8 cellular contexts compared by ENCODE assay signal in genomic region chr17:81735181-81736102, GRCh38. TPM values are rescaled to one million over a fixed set of nuclear protein-coding genes. Genes with fewer than 3 reads are reported as not detected.
A peak's percentile ranks its signal among the peaks of the same experiment; 100 is the strongest.
DNase-seq lines count a peak whose midpoint lies in the region; ATAC-seq and TF ChIP-seq lines count a peak whose summit lies in the region.

No MANE protein-coding gene starts in this region.

- TF ChIP-seq POLR2A in esophagus muscularis mucosa (IDR thresholded peaks at IDR 0.05; ENCODE audit: low read depth): no peak

- H3K36me3 Mint-ChIP-seq in activated CD8-positive, alpha-beta memory T cell treated with anti-CD3 and anti-CD28 coated beads, Interleukin-2, amount 10 ng/mL, durations not matched to agents 7 days and 5 days: no peaks in the 10 kb centered on the region

- no peaks in the 10 kb centered on the region for H3K27me3 ChIP-seq in adipocyte (replicated peaks; ENCODE audit: control insufficient read depth, insufficient read depth, low read length)
- peaks cover 7% of the 10 kb centered on the region for H3K27me3 ChIP-seq in mucosa of stomach (ENCODE audit: control insufficient read depth, insufficient read depth, low read length)
- peaks cover 0 to 75% (median 7%) of the 10 kb centered on the region in 4 donors for H3K27me3 ChIP-seq in esophagus muscularis mucosa

- peaks cover 25% of the 10 kb centered on the region for H3K27me3 Mint-ChIP-seq in activated CD8-positive, alpha-beta memory T cell treated with anti-CD3 and anti-CD28 coated beads, Interleukin-2, amount 10 ng/mL, durations not matched to agents 7 days and 5 days

- CTCF ChIA-PET in activated CD8-positive, alpha-beta memory T cell treated with anti-CD3 and anti-CD28 coated beads, Interleukin-2, amount 10 ng/mL, durations not matched to agents 7 days and 5 days (lab: Charles Lee): interaction anchor here (1.0 to 2.0 kb wide), 6 partner anchors 14 to 216 kb away, joined by 3 to 9 read pairs (median 4); partner anchors contain the start of gene MRPL12

- no peaks in the 10 kb centered on the region for H3K36me3 ChIP-seq in adipocyte (ENCODE audit: control insufficient read depth, insufficient read depth, low read length, severe bottlenecking)
- no peaks in the 10 kb centered on the region for H3K36me3 ChIP-seq in mucosa of stomach (ENCODE audit: control insufficient read depth, insufficient read depth, low read length)
- no peaks in the 10 kb centered on the region for H3K36me3 ChIP-seq in esophagus muscularis mucosa

- WGBS in esophagus muscularis mucosa: 62% methylated on average over 14 of the region's 35 CpGs

- H3K9me3 ChIP-seq in adipocyte (ENCODE audit: control insufficient read depth, low read length): no peaks in the 10 kb centered on the region
- H3K9me3 ChIP-seq in mucosa of stomach (ENCODE audit: control insufficient read depth, low read length): no peaks in the 10 kb centered on the region
- no peaks in the 10 kb centered on the region for H3K9me3 ChIP-seq in esophagus muscularis mucosa

- no peak for TF ChIP-seq EP300 in esophagus muscularis mucosa (IDR thresholded peaks at IDR 0.05)

- peak; percentile 38 for ATAC-seq in activated CD8-positive, alpha-beta memory T cell treated with anti-CD3 and anti-CD28 coated beads, Interleukin-2, amount 10 ng/mL, durations not matched to agents 7 days and 5 days

- no peaks in the 10 kb centered on the region for H3K9me3 Mint-ChIP-seq in activated CD8-positive, alpha-beta memory T cell treated with anti-CD3 and anti-CD28 coated beads, Interleukin-2, amount 10 ng/mL, durations not matched to agents 7 days and 5 days (ENCODE audit: low read depth)

- H3K4me1 ChIP-seq in adipocyte (ENCODE audit: control insufficient read depth, insufficient read depth, low read length): peaks cover 7% of the 10 kb centered on the region
- H3K4me1 ChIP-seq in mucosa of stomach (ENCODE audit: control insufficient read depth, insufficient read depth, low read length): peaks cover 34% of the 10 kb centered on the region
- peaks cover 0 to 11% (median 0%) of the 10 kb centered on the region in 4 donors for H3K4me1 ChIP-seq in esophagus muscularis mucosa

- TF ChIP-seq CTCF in esophagus muscularis mucosa (IDR thresholded peaks at IDR 0.05): no peak

- H3K9ac ChIP-seq in adipocyte (ENCODE audit: low read length): no peak overlapping the region
- peak overlapping the region; percentile 38 for H3K9ac ChIP-seq in mucosa of stomach (ENCODE audit: low read length)

- no peak overlapping the region for H3K27ac Mint-ChIP-seq in activated CD8-positive, alpha-beta memory T cell treated with anti-CD3 and anti-CD28 coated beads, Interleukin-2, amount 10 ng/mL, durations not matched to agents 7 days and 5 days

- peaks cover 7% of the 10 kb centered on the region for H3K4me1 Mint-ChIP-seq in activated CD8-positive, alpha-beta memory T cell treated with anti-CD3 and anti-CD28 coated beads, Interleukin-2, amount 10 ng/mL, durations not matched to agents 7 days and 5 days

- peak overlapping the region; percentile 54 for H3K4me3 Mint-ChIP-seq in activated CD8-positive, alpha-beta memory T cell treated with anti-CD3 and anti-CD28 coated beads, Interleukin-2, amount 10 ng/mL, durations not matched to agents 7 days and 5 days

- intact Hi-C loops in esophagus muscularis mucosa (cut with DNase I): no loop called here

- H3K4me3 ChIP-seq in adipocyte (ENCODE audit: low read length) (no peak overlapping the region), mucosa of stomach (ENCODE audit: low read length) (no peak overlapping the region), esophagus muscularis mucosa (no peak overlapping the region)

- no peak overlapping the region for H3K27ac ChIP-seq in esophagus muscularis mucosa (replicated peaks in 1 of 4)

- DNase-seq in activated CD8-positive, alpha-beta memory T cell treated with anti-CD3 and anti-CD28 coated beads, Interleukin-2, amount 10 ng/mL, durations not matched to agents 7 days and 5 days: no peak
- no peak for DNase-seq in activated CD8-positive, alpha-beta memory T cell treated with anti-CD3 and anti-CD28 coated beads, Interleukin-2, amount 50 U/mL, for 48 hours
- DNase-seq in NCI-H1436 (lab: John Stamatoyannopoulos, UW) (peak; percentile 63), adipocyte (ENCODE audit: low read depth) (peak; percentile 11), NCI-H524 (lab: John Stamatoyannopoulos, UW) (no peak), esophagus muscularis mucosa (ENCODE audit: extremely low spot score) (no peak), KG1 (lab: John Stamatoyannopoulos, UW) (no peak)

RNA-seq across cellular contexts. Expression of gene SLC25A10, which starts 23.4 kb away (rescaled TPM):
- total RNA-seq in activated CD8-positive, alpha-beta memory T cell treated with anti-CD3 and anti-CD28 coated beads, Interleukin-2, amount 10 ng/mL, durations not matched to agents 7 days and 5 days: 10 to 100 TPM; 32.8 to 40.1 TPM
- 1 to 10 TPM; 2.1 to 5.5 (median 4.8) TPM for total RNA-seq in esophagus muscularis mucosa

RNA-seq across cellular contexts. Expression of gene MRPL12, which starts 32.3 kb away (rescaled TPM):
- 100 to 1,000 TPM; 102 to 126 TPM for total RNA-seq in activated CD8-positive, alpha-beta memory T cell treated with anti-CD3 and anti-CD28 coated beads, Interleukin-2, amount 10 ng/mL, durations not matched to agents 7 days and 5 days
- total RNA-seq in esophagus muscularis mucosa: 10 to 100 TPM; 24.5 to 47.9 (median 39.2) TPM

RNA-seq across cellular contexts. Expression of gene HGS, which starts 51.6 kb away (rescaled TPM):
- total RNA-seq in activated CD8-positive, alpha-beta memory T cell treated with anti-CD3 and anti-CD28 coated beads, Interleukin-2, amount 10 ng/mL, durations not matched to agents 7 days and 5 days: 100 to 1,000 TPM; 145 to 159 TPM
- total RNA-seq in esophagus muscularis mucosa: 10 to 100 TPM; 47.8 to 99.1 (median 65.5) TPM

RNA-seq across cellular contexts. Expression of gene ARL16, which starts 51.8 kb away (rescaled TPM):
- 10 to 100 TPM; 14.9 to 15.4 TPM for total RNA-seq in activated CD8-positive, alpha-beta memory T cell treated with anti-CD3 and anti-CD28 coated beads, Interleukin-2, amount 10 ng/mL, durations not matched to agents 7 days and 5 days
- 10 to 100 TPM; 23.7 to 38.3 (median 27.3) TPM for total RNA-seq in esophagus muscularis mucosa

Comparison
In these comparisons a context has a peak if more than half of its experiments do, and no peak if none do; other contexts are left out.
1. DNase-seq: peak in NCI-H1436 (single experiment) and adipocyte (single experiment); none in activated CD8-positive, alpha-beta memory T cell treated with anti-CD3 and anti-CD28 coated beads, Interleukin-2, amount 10 ng/mL, durations not matched to agents 7 days and 5 days (single experiment), activated CD8-positive, alpha-beta memory T cell treated with anti-CD3 and anti-CD28 coated beads, Interleukin-2, amount 50 U/mL, for 48 hours (single experiment), NCI-H524 (0 of 2), esophagus muscularis mucosa (single experiment) and KG1 (single experiment).
2. RNA of gene SLC25A10, which starts 23.4 kb away (total RNA-seq): 32.8 to 40.1 TPM in activated CD8-positive, alpha-beta memory T cell treated with anti-CD3 and anti-CD28 coated beads, Interleukin-2, amount 10 ng/mL, durations not matched to agents 7 days and 5 days; 2.1 to 5.5 TPM in esophagus muscularis mucosa; every median in the first group is over 4 times any median in the second.